In the genomic region with DNA sequence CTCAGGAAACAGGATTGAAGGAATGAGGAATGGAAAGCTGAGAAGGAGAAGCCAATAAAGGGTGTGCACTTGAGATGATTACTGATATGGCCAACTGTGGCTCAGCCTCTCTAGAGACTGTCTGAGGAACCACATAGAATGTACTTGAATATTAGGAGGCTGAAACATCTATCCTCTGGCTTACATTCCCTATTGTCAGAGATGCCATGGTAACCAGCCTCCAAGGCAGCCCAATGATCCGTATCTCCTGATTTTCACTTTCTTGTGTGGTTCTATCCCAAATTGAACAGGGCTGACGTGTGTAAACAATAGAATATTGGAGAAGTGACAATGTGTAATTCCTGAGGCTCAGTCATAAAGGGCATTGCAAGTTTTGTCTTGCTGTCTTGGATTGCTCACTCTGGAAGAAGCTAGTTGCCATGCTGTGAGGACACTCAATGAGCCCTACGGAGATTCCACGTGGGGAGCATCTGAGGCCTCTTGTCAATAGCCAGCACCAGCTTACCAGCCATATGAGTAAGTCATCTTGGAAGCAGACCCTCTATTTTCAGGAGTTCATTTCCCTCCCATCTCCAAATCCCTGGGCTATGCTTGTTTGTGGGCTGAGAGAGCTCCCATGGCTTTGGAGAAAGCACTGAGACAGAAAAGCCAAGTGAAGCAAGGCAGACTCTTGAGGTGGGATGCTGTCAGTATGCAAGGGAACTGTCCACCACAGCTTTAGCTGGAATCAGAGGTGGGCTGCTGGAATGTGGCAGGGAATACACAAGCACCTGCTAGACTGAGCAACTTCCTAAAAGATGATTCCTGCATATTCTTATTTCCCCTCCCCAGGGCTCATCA, we compare ENCODE assay signal across 14 cellular contexts.
"Had no signal": no experiment of that assay in that cellular context is flagged by ENCODE, and none has a peak within 500 bp of the region (broad histone marks: within the 10 kb centered on the region; RNA-seq: fewer than 3 reads in every experiment).

No MANE protein-coding gene starts in this region.

- H3K36me3 ChIP-seq: colonic mucosa, right lobe of liver had no signal

- DNase-seq: activated B cell treated with CpG ODN at 0.5 μM for 24 hours; activated CD4-positive, alpha-beta T cell treated with anti-CD3 and anti-CD28 coated beads for 48 hours; activated CD8-positive, alpha-beta T cell treated with anti-CD3 and anti-CD28 coated beads for 36 hours; activated effector memory CD4-positive, alpha-beta T cell treated with Interleukin-2 at 50 U/mL for 16 hours; activated T-cell treated with anti-CD3 and anti-CD28 coated beads, Interleukin-2, amount 50 U/mL, for 4 hours; caudate nucleus; colonic mucosa; effector CD4-positive, alpha-beta T cell; hypothalamus; nephron progenitor cell; psoas muscle; right lobe of liver; stimulated activated CD4-positive, alpha-beta T cell treated with anti-CD3 and anti-CD28 coated beads, Interleukin-1b, Interleukin-23, amount 100 ng/mL, for 48 hours; T-helper 2 cell had no signal

- H3K9me3 ChIP-seq: colonic mucosa, psoas muscle, right lobe of liver had no signal

- ATAC-seq: activated CD8-positive, alpha-beta T cell treated with anti-CD3 and anti-CD28 coated beads for 36 hours; activated T-cell treated with anti-CD3 and anti-CD28 coated beads, Interleukin-2, amount 50 U/mL, for 4 hours; psoas muscle; right lobe of liver had no signal

- H3K4me3 ChIP-seq: colonic mucosa, psoas muscle, right lobe of liver had no signal

- H3K4me1 ChIP-seq: colonic mucosa, psoas muscle, right lobe of liver had no signal

- H3K27me3 ChIP-seq: colonic mucosa, right lobe of liver had no signal

- H3K27ac ChIP-seq: colonic mucosa, psoas muscle, right lobe of liver had no signal
